Comparison of ENCODE assay signal across 8 cellular contexts in the genomic region with DNA sequence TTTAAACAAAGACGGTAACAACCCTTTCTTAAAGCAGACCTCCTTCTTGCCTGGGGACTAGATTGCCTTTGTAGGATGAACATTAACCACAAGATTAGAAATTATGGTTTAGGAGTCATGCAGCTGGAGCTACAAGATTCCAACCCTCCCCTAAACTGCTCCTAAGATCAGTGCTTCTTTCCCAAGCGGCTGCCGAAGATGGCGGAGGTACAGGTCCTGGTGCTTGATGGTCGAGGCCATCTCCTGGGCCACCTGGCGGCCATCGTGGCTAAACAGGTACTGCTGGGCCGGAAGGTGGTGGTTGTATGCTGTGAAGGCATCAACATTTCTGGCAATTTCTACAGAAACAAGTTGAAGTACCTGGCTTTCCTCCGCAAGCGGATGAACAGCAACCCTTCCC. TPM values are rescaled to one million over a fixed set of nuclear protein-coding genes. Genes with fewer than 3 reads are reported as not detected.
DNase-seq lines count a peak whose midpoint lies in the region; TF ChIP-seq lines count a peak whose summit lies in the region.
"Not testable (repeated sequence)": the region's sequence is repeated elsewhere in the genome, so short reads cannot be mapped to it uniquely, and the experiment has no call there.
"Had no signal": no experiment of that assay in that cellular context is flagged by ENCODE, and none has a peak within 500 bp of the region (broad histone marks: within the 10 kb centered on the region; RNA-seq: fewer than 3 reads in every experiment).

No MANE protein-coding gene starts in this region.

- H3K79me1 ChIP-seq in mesenchymal stem cell (replicated peaks; ENCODE audit: low read length, poor library complexity, severe bottlenecking) = not testable (repeated sequence)

- H3F3A ChIP-seq in PC-9 (ENCODE audit: insufficient read depth, low read depth) = peaks cover 71% of the 10 kb centered on the region
- H3F3A ChIP-seq in smooth muscle cell (ENCODE audit: low read depth) = peaks cover 14% of the 10 kb centered on the region

- DNase-seq in Caco-2; PC-9; brain microvascular endothelial cell; mesenchymal stem cell; osteocyte (ENCODE audit: extremely low spot score, unreplicated experiment); smooth muscle cell (lab: John Stamatoyannopoulos, UW; ENCODE audit: unreplicated experiment): not testable (repeated sequence)

- not testable (repeated sequence) for H3K18ac ChIP-seq in mesenchymal stem cell (ENCODE audit: low read depth in 1 of 2, low read length in 2 of 2)

- peak overlapping the region; percentile 9 for H3K9ac ChIP-seq in HUES6 (ENCODE audit: low read length)
- not testable (repeated sequence) for H3K9ac ChIP-seq in mesenchymal stem cell (ENCODE audit: low read length); smooth muscle cell (ENCODE audit: low read depth)

- H3K23ac ChIP-seq in mesenchymal stem cell (ENCODE audit: low read length in 2 of 2) = not testable (repeated sequence)

- in situ Hi-C loops in brain microvascular endothelial cell (cut with HindIII; ENCODE audit: low pct_ligation_motif_present, low sequenced_read_pairs) = not testable (repeated sequence)

- WGBS in mesenchymal stem cell = 97% methylated on average over 10 of the region's 10 CpGs
- 78% methylated on average over 10 of the region's 10 CpGs for WGBS in smooth muscle cell (ENCODE audit: low lambda C conversion rate)

- H3K27me3 ChIP-seq in Caco-2 (replicated peaks; ENCODE audit: control insufficient read depth, insufficient read depth, low read length); HUES6 (ENCODE audit: control insufficient read depth, insufficient read depth, low read length); PC-9 (ENCODE audit: insufficient read depth, low read depth); brain microvascular endothelial cell (replicated peaks); mesenchymal stem cell (ENCODE audit: control insufficient read depth in 1 of 2, insufficient read depth in 1 of 2, low read length in 2 of 2); smooth muscle cell (ENCODE audit: low read depth): not testable (repeated sequence)

- POLR2A ChIA-PET in Caco-2 (lab: Charles Lee) (interaction anchor here (0.7 to 1.0 kb wide), 2 partner anchors 15 to 105 kb away, joined by 3 to 5 read pairs; partner anchors contain the start of gene GPRC5A), PC-9 (lab: Charles Lee; ENCODE audit: unreplicated experiment) (interaction anchor here (0.5 kb wide), 1 partner anchor 52 kb away, joined by 4 read pairs; no protein-coding TSS in a partner anchor)

- peaks cover 68% of the 10 kb centered on the region for H3K4me1 Mint-ChIP-seq in Caco-2 (ENCODE audit: low read depth, unreplicated experiment)
- H3K4me1 Mint-ChIP-seq in osteocyte (ENCODE audit: unreplicated experiment) = peaks cover 78% of the 10 kb centered on the region

- peaks cover 60% of the 10 kb centered on the region for H3K4me1 ChIP-seq in Caco-2
- peaks cover 41% of the 10 kb centered on the region for H3K4me1 ChIP-seq in HUES6 (ENCODE audit: control insufficient read depth, insufficient read depth, low read length)
- peaks cover 76% of the 10 kb centered on the region for H3K4me1 ChIP-seq in PC-9 (replicated peaks; ENCODE audit: insufficient read depth)
- H3K4me1 ChIP-seq in mesenchymal stem cell (ENCODE audit: control insufficient read depth, insufficient read depth, low read depth, low read length) = peaks cover 28% of the 10 kb centered on the region
- peaks cover 12% of the 10 kb centered on the region for H3K4me1 ChIP-seq in smooth muscle cell (ENCODE audit: low read depth)

- not testable (repeated sequence) for H3K27me3 Mint-ChIP-seq in Caco-2 (ENCODE audit: insufficient read depth, unreplicated experiment); osteocyte (ENCODE audit: unreplicated experiment)

- H3K14ac ChIP-seq in mesenchymal stem cell (ENCODE audit: low read length in 2 of 2) = not testable (repeated sequence)

- H2AK5ac ChIP-seq in mesenchymal stem cell (ENCODE audit: low read length, severe bottlenecking) = peak overlapping the region; percentile 49

- not testable (repeated sequence) for BruUV-seq in Caco-2 (replicated peaks; lab: Mats Ljungman, UMichigan); PC-9 (replicated peaks; lab: Mats Ljungman, UMichigan)

- H3K36me3 ChIP-seq in Caco-2 (ENCODE audit: control insufficient read depth, insufficient read depth, low read length); HUES6 (ENCODE audit: control insufficient read depth, insufficient read depth, low read length); brain microvascular endothelial cell (replicated peaks); mesenchymal stem cell (ENCODE audit: control insufficient read depth in 1 of 2, insufficient read depth in 2 of 2, low read depth in 1 of 2, low read length in 2 of 2); smooth muscle cell (ENCODE audit: low read depth): not testable (repeated sequence)
- peaks cover 10% of the 10 kb centered on the region; the same call in 1 of the 2 replicates for H3K36me3 ChIP-seq in PC-9 (ENCODE audit: low read depth)

- peak overlapping the region; percentile 21 for H2BK5ac ChIP-seq in mesenchymal stem cell (ENCODE audit: low read depth, low read length, poor library complexity, severe bottlenecking)

- H3K4ac ChIP-seq in mesenchymal stem cell (ENCODE audit: low read depth in 1 of 2, low read length in 2 of 2) = not testable (repeated sequence)

- intact Hi-C loops in Caco-2 (cut with micrococcal nuclease; ENCODE audit: unreplicated experiment); PC-9 (cut with micrococcal nuclease; ENCODE audit: unreplicated experiment): not testable (repeated sequence)

- H3K9me2 ChIP-seq in PC-9 (ENCODE audit: insufficient read depth) = not testable (repeated sequence)

- not testable (repeated sequence) for H3K4me3 ChIP-seq in Caco-2 (ENCODE audit: low read depth, low read length); HUES6 (ENCODE audit: low read depth, low read length); PC-9; brain microvascular endothelial cell (ENCODE audit: low read depth, low read length); mesenchymal stem cell (ENCODE audit: insufficient read depth in 1 of 2, low read depth in 1 of 2, low read length in 2 of 2); smooth muscle cell

- not testable (repeated sequence) for H4K20me1 ChIP-seq in PC-9 (ENCODE audit: insufficient read depth); smooth muscle cell (ENCODE audit: low read depth)

- not testable (repeated sequence) for H3K4me3 Mint-ChIP-seq in Caco-2 (ENCODE audit: unreplicated experiment); osteocyte (ENCODE audit: unreplicated experiment)

- H2BK15ac ChIP-seq in mesenchymal stem cell (ENCODE audit: low read depth, poor library complexity, severe bottlenecking) = not testable (repeated sequence)

- TF ChIP-seq CTCF in Caco-2 (IDR thresholded peaks at IDR 0.05; ENCODE audit: insufficient read depth in 1 of 2, low read depth in 1 of 2, low read length in 1 of 2, severe bottlenecking in 1 of 2, unreplicated experiment in 1 of 2); PC-9 (conservative IDR thresholded peaks at IDR 0.05); brain microvascular endothelial cell (IDR thresholded peaks at IDR 0.05; ENCODE audit: low read depth, low read length, missing control alignments); osteocyte (IDR thresholded peaks at IDR 0.05); smooth muscle cell (IDR thresholded peaks at IDR 0.05; ENCODE audit: borderline replicate concordance, insufficient read depth, poor library complexity, severe bottlenecking): not testable (repeated sequence)

- H2AFZ ChIP-seq in PC-9; mesenchymal stem cell (ENCODE audit: low read depth, low read length); smooth muscle cell (ENCODE audit: low read depth): not testable (repeated sequence)

- 0 out of 2 replicates have a peak overlapping the region, but pooled peaks have one; percentile 75 for H3K4me2 ChIP-seq in PC-9
- not testable (repeated sequence) for H3K4me2 ChIP-seq in mesenchymal stem cell (ENCODE audit: low read length, poor library complexity, severe bottlenecking); smooth muscle cell

- not testable (repeated sequence) for H3K79me2 ChIP-seq in PC-9 (ENCODE audit: low read depth); smooth muscle cell (ENCODE audit: low read depth)

- H3K27ac Mint-ChIP-seq in Caco-2 (ENCODE audit: unreplicated experiment) (peak overlapping the region; percentile 97), osteocyte (ENCODE audit: unreplicated experiment) (peak overlapping the region; percentile 87)

- H2BK120ac ChIP-seq in mesenchymal stem cell (ENCODE audit: low read depth, low read length) = not testable (repeated sequence)

- CTCF ChIA-PET in Caco-2 (lab: Charles Lee) = not testable (repeated sequence)
- CTCF ChIA-PET in PC-9 (lab: Charles Lee) = interaction anchor here (0.7 kb wide), 1 partner anchor 32 kb away, joined by 8 read pairs; no protein-coding TSS in a partner anchor

- peak overlapping the region in 1 of 2 experiments; percentile 62 for H2BK12ac ChIP-seq in mesenchymal stem cell (ENCODE audit: low read length in 2 of 2)

- not testable (repeated sequence) for H3K27ac ChIP-seq in HUES6 (ENCODE audit: low read depth, low read length)
- H3K27ac ChIP-seq in PC-9 (peak overlapping the region; percentile 97), brain microvascular endothelial cell (peak overlapping the region; percentile 96), mesenchymal stem cell (ENCODE audit: low read length, poor library complexity, severe bottlenecking) (peak overlapping the region; percentile 74), smooth muscle cell (ENCODE audit: low read depth) (peak overlapping the region; percentile 52)

- H4K8ac ChIP-seq in mesenchymal stem cell (ENCODE audit: low read length) = not testable (repeated sequence)

- H3K9me3 Mint-ChIP-seq in Caco-2 (ENCODE audit: unreplicated experiment); osteocyte (ENCODE audit: unreplicated experiment): not testable (repeated sequence)

- H3K9me3 ChIP-seq in Caco-2; HUES6 (ENCODE audit: control insufficient read depth, insufficient read depth, low read depth, low read length); PC-9 (ENCODE audit: insufficient read depth, low read depth); mesenchymal stem cell (ENCODE audit: control insufficient read depth, low read length); smooth muscle cell (replicated peaks; ENCODE audit: low read depth): not testable (repeated sequence)

- H3K36me3 Mint-ChIP-seq in Caco-2 (ENCODE audit: insufficient read depth, unreplicated experiment) = peaks cover 18% of the 10 kb centered on the region
- H3K36me3 Mint-ChIP-seq in osteocyte (ENCODE audit: unreplicated experiment) = not testable (repeated sequence)

- H4K91ac ChIP-seq in mesenchymal stem cell (ENCODE audit: low read length) = peak overlapping the region; percentile 54

RNA-seq across cellular contexts. Expression of gene GPRC5A, which starts 16.1 kb away (rescaled TPM):
- total RNA-seq in Caco-2 (2022) = 73.9 and 99.7 TPM in 2 replicates
- total RNA-seq in PC-9 (2021) = 468 and 642 TPM in 2 replicates
- polyA plus RNA-seq in mesenchymal stem cell (2013, experiment 1 of 2) = 18.3 TPM
- polyA plus RNA-seq in mesenchymal stem cell (2013, experiment 2 of 2) = 18.0 TPM
- 25.7 and 27.3 TPM in 2 replicates for total RNA-seq in osteocyte
- total RNA-seq in smooth muscle cell = 39.2 and 47.5 TPM in 2 replicates
- 13.6 and 79.1 TPM in 2 replicates for polyA plus RNA-seq in smooth muscle cell
- total RNA-seq: CD4-positive, alpha-beta memory T cell had no signal
